30 cellular contexts compared by ENCODE assay signal in the genomic region with DNA sequence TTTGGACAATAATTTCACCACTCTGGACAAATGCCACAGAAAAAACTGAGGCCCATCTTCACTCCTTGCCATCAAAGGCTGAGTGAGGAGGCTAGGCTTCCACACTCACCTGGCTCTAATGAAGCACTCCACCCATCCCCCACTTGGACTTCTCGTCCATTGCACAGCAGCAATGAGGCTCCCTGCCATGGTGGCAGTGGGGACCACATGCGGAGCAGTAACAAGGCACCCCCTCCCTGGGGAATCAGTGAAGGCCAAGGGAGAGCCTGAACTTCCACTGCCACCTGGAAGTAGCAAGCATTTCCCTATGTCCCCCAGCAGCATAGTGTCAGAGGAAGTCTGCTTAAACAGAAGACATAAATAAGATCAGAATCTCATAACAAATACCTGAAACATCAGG.
"Had no signal": no experiment of that assay in that cellular context is flagged by ENCODE, and none has a peak within 500 bp of the region (broad histone marks: within the 10 kb centered on the region; RNA-seq: fewer than 3 reads in every experiment).

No MANE protein-coding gene starts in this region.

- H3K27me3 Mint-ChIP-seq: activated naive CD8-positive, alpha-beta T cell had no signal

- H3K27ac ChIP-seq: WERI-Rb-1 had no signal

- H3K9me3 Mint-ChIP-seq: activated naive CD8-positive, alpha-beta T cell treated with anti-CD3 and anti-CD28 coated beads, Interleukin-2, amount 50 U/mL, for 24 hours; brain had no signal

- DNase-seq: activated CD4-positive, alpha-beta T cell treated with anti-CD3 and anti-CD28 coated beads for 1 hour; activated CD4-positive, alpha-beta T cell treated with anti-CD3 and anti-CD28 coated beads for 48 hours; activated CD4-positive, CD25-positive, alpha-beta regulatory T cell; activated CD8-positive, alpha-beta memory T cell treated with anti-CD3 and anti-CD28 coated beads, Interleukin-2, amount 50 U/mL, for 4 hours; activated CD8-positive, alpha-beta T cell treated with anti-CD3 and anti-CD28 coated beads, Interleukin-2, amount 10 ng/mL, durations not matched to agents 7 days and 5 days; activated effector memory CD4-positive, alpha-beta T cell treated with anti-CD3 and anti-CD28 coated beads, Interleukin-2, amount 50 U/mL, for 16 hours; activated naive CD4-positive, alpha-beta T cell treated with Interleukin-2 at 50 U/mL for 16 hours; activated naive CD8-positive, alpha-beta T cell treated with anti-CD3 and anti-CD28 coated beads, Interleukin-2, amount 50 U/mL, for 24 hours; activated T-cell treated with anti-CD3 and anti-CD28 coated beads for 4 hours; activated T-cell treated with anti-CD3 and anti-CD28 coated beads, Interleukin-2, amount 50 U/mL, for 48 hours; anterior cingulate cortex; caudate nucleus; NCI-H1048; NCI-H1105 treated with DMSO at 0.1 percent for 48 hours; NCI-H1436; NCI-H1694; NCI-H1930; NCI-H2081 treated with DMSO at 0.1 percent for 48 hours; NCI-H226; NCI-H526; NCI-H748 treated with DMSO at 0.1 percent for 48 hours; NK-92 treated with Interleukin-12 subunit alpha and Interleukin-12 subunit beta, amount 100 ng/mL, for 24 hours; OCI-M1; Right ventricle myocardium superior; SW 1271; T-helper 1 cell; T1000; WERI-Rb-1 had no signal

- H3K27ac Mint-ChIP-seq: activated CD8-positive, alpha-beta T cell treated with anti-CD3 and anti-CD28 coated beads, Interleukin-2, amount 10 ng/mL, durations not matched to agents 7 days and 5 days; activated naive CD8-positive, alpha-beta T cell; activated naive CD8-positive, alpha-beta T cell treated with anti-CD3 and anti-CD28 coated beads, Interleukin-2, amount 50 U/mL, for 24 hours; brain had no signal

- H3K4me3 Mint-ChIP-seq: activated CD8-positive, alpha-beta T cell treated with anti-CD3 and anti-CD28 coated beads, Interleukin-2, amount 10 ng/mL, durations not matched to agents 7 days and 5 days; activated naive CD8-positive, alpha-beta T cell treated with anti-CD3 and anti-CD28 coated beads, Interleukin-2, amount 50 U/mL, for 24 hours had no signal

- ATAC-seq: activated CD8-positive, alpha-beta T cell treated with anti-CD3 and anti-CD28 coated beads, Interleukin-2, amount 10 ng/mL, durations not matched to agents 7 days and 5 days; activated naive CD8-positive, alpha-beta T cell treated with anti-CD3 and anti-CD28 coated beads, Interleukin-2, amount 50 U/mL, for 24 hours had no signal
